ENCODE assay signal across 8 cellular contexts in genomic region chr12:106362971-106363370, GRCh38.
"Had no signal": no experiment of that assay in that cellular context is flagged by ENCODE, and none has a peak within 500 bp of the region (broad histone marks: within the 10 kb centered on the region; RNA-seq: fewer than 3 reads in every experiment).

No MANE protein-coding gene starts in this region.

- DNase-seq: GDM1, GF-D8 had no signal

- FAIRE-seq: G401.6, GM12878, GM12891, GM12892, GM18507, GM19239 had no signal

- H3K4me3 ChIP-seq: GM12878 had no signal
